17 cellular contexts compared by ENCODE assay signal in the genomic region with DNA sequence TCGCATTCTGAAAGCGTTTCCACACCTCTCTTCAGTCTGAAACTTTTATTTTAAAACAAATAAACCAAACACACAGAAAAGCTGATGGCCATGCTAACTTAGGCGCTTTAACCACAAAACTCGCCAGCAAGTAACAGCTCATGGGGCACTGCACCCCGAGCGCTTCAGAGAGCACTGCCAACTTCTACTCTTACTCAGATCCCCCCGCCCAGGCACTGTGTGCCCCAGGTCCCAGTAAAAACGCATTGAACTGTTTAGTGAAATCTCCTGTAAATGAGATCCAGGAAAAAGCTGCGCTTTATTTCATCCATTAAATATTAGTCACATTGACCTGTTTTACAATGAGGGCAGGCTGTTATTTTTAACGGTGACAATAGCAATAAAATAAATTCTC.
DNase-seq lines count a peak whose midpoint lies in the region; ATAC-seq and TF ChIP-seq lines count a peak whose summit lies in the region.
"Had no signal": no experiment of that assay in that cellular context is flagged by ENCODE, and none has a peak within 500 bp of the region (broad histone marks: within the 10 kb centered on the region; RNA-seq: fewer than 3 reads in every experiment).

No MANE protein-coding gene starts in this region.

- peaks cover 38 to 70% of the 10 kb centered on the region in 2 donors for H3K36me3 Mint-ChIP-seq in CD4-positive, alpha-beta memory T cell
- H3K36me3 Mint-ChIP-seq in WTC11: peaks cover 78% of the 10 kb centered on the region
- H3K36me3 Mint-ChIP-seq: naive B cell had no signal

- in situ Hi-C loops in gastrocnemius medialis (cut with MboI; ENCODE audit: low sequenced_read_pairs in 4 of 4): loop anchor here (5.0 to 10.0 kb wide), 2 partner anchors 414 to 416 kb away; no protein-coding TSS in a partner anchor

- H3K79me2 ChIP-seq in fibroblast of lung (ENCODE audit: control insufficient read depth, insufficient read depth, low read length): no peaks in the 10 kb centered on the region

- intact Hi-C loops in CD4-positive, alpha-beta memory T cell (cut with micrococcal nuclease): no loop called here
- intact Hi-C loops in gastrocnemius medialis (cut with DNase I; ENCODE audit: low total_unique reads): no loop called here

- no peak overlapping the region for H3K4me3 ChIP-seq in CD4-positive, alpha-beta memory T cell (ENCODE audit: low read length in 2 of 2)
- H3K4me3 ChIP-seq in fibroblast of lung (replicated peaks in 1 of 4; ENCODE audit: control extremely low read depth in 1 of 4, insufficient read depth in 1 of 4, low read depth in 3 of 4, low read length in 4 of 4) (no peak overlapping the region), gastrocnemius medialis (no peak overlapping the region)
- H3K4me3 ChIP-seq: esophagus squamous epithelium had no signal

- H3K9me3 Mint-ChIP-seq in CD4-positive, alpha-beta memory T cell: no peaks in the 10 kb centered on the region
- H3K9me3 Mint-ChIP-seq in WTC11: no peaks in the 10 kb centered on the region
- H3K9me3 Mint-ChIP-seq: activated naive CD4-positive, alpha-beta T cell treated with anti-CD3 and anti-CD28 coated beads, Interleukin-2, amount 10 ng/mL, durations not matched to agents 7 days and 5 days; dendritic cell treated with granulocyte-macrophage colony-stimulating factor and Interleukin-4, amounts not matched to agents 40 ng/mL and 50 ng/mL, for 4 days; naive B cell had no signal

- H3K4me3 Mint-ChIP-seq in CD4-positive, alpha-beta memory T cell: no peak overlapping the region
- H3K4me3 Mint-ChIP-seq in WTC11: no peak overlapping the region
- H3K4me3 Mint-ChIP-seq: activated naive CD4-positive, alpha-beta T cell treated with anti-CD3 and anti-CD28 coated beads, Interleukin-2, amount 10 ng/mL, durations not matched to agents 7 days and 5 days; dendritic cell treated with granulocyte-macrophage colony-stimulating factor and Interleukin-4, amounts not matched to agents 40 ng/mL and 50 ng/mL, for 4 days; naive B cell had no signal

- no peak overlapping the region for H3K9ac ChIP-seq in fibroblast of lung (ENCODE audit: insufficient read depth, low read length)

- H3K27me3 ChIP-seq in CD4-positive, alpha-beta memory T cell (ENCODE audit: insufficient read depth, low read length): no peaks in the 10 kb centered on the region
- H3K27me3 ChIP-seq in fibroblast of lung (ENCODE audit: control insufficient read depth, insufficient read depth, low read length): no peaks in the 10 kb centered on the region
- H3K27me3 ChIP-seq in gastrocnemius medialis: no peaks in the 10 kb centered on the region
- H3K27me3 ChIP-seq: esophagus squamous epithelium had no signal

- no peaks in the 10 kb centered on the region for H4K20me1 ChIP-seq in fibroblast of lung (ENCODE audit: control insufficient read depth, extremely low read depth, insufficient read depth, low read length)

- H3K36me3 ChIP-seq in CD4-positive, alpha-beta memory T cell (ENCODE audit: insufficient read depth, low read length): peaks cover 55% of the 10 kb centered on the region
- H3K36me3 ChIP-seq in fibroblast of lung (ENCODE audit: control insufficient read depth, insufficient read depth, low read length) (peaks cover 8% of the 10 kb centered on the region), gastrocnemius medialis (peaks cover 0 to 24% of the 10 kb centered on the region in 2 donors)

- H2AFZ ChIP-seq in fibroblast of lung (ENCODE audit: low read length): no peak overlapping the region

- H3K4me1 Mint-ChIP-seq in CD4-positive, alpha-beta memory T cell: peaks cover 0 to 2% (median 0%) of the 10 kb centered on the region in 4 donors
- H3K4me1 Mint-ChIP-seq in WTC11: peaks cover 34% of the 10 kb centered on the region
- H3K4me1 Mint-ChIP-seq: activated naive CD4-positive, alpha-beta T cell treated with anti-CD3 and anti-CD28 coated beads, Interleukin-2, amount 10 ng/mL, durations not matched to agents 7 days and 5 days had no signal

- H3K27ac Mint-ChIP-seq in CD4-positive, alpha-beta memory T cell: peak overlapping the region in 6 of 7 donors; percentile 16 to 84 (median 74)
- peak overlapping the region; percentile 45 for H3K27ac Mint-ChIP-seq in WTC11
- H3K27ac Mint-ChIP-seq: activated naive CD4-positive, alpha-beta T cell treated with anti-CD3 and anti-CD28 coated beads, Interleukin-2, amount 10 ng/mL, durations not matched to agents 7 days and 5 days; dendritic cell treated with granulocyte-macrophage colony-stimulating factor and Interleukin-4, amounts not matched to agents 40 ng/mL and 50 ng/mL, for 4 days; naive B cell had no signal

- H3K27me3 Mint-ChIP-seq in CD4-positive, alpha-beta memory T cell: no peaks in the 10 kb centered on the region
- no peaks in the 10 kb centered on the region for H3K27me3 Mint-ChIP-seq in WTC11 (ENCODE audit: low read depth)
- H3K27me3 Mint-ChIP-seq: activated naive CD4-positive, alpha-beta T cell treated with anti-CD3 and anti-CD28 coated beads, Interleukin-2, amount 10 ng/mL, durations not matched to agents 7 days and 5 days; dendritic cell treated with granulocyte-macrophage colony-stimulating factor and Interleukin-4, amounts not matched to agents 40 ng/mL and 50 ng/mL, for 4 days had no signal

- H3K9me3 ChIP-seq in CD4-positive, alpha-beta memory T cell (ENCODE audit: control insufficient read depth in 1 of 2, low read length in 2 of 2): no peaks in the 10 kb centered on the region
- H3K9me3 ChIP-seq in fibroblast of lung (ENCODE audit: control insufficient read depth, insufficient read depth, low read depth, low read length) (no peaks in the 10 kb centered on the region), gastrocnemius medialis (no peaks in the 10 kb centered on the region)
- H3K9me3 ChIP-seq: esophagus squamous epithelium had no signal

- DNase-seq in CD4-positive, alpha-beta memory T cell: no peak
- DNase-seq in WTC11 (ENCODE audit: low spot score) (no peak), fibroblast of lung (ENCODE audit: low read depth in 2 of 2) (peak; percentile 34 to 76), gastrocnemius medialis (peak in 1 of 2 donors; percentile 7), HT-29 (ENCODE audit: low spot score) (no peak), NCI-H774 (lab: John Stamatoyannopoulos, UW) (no peak)
- no peak for DNase-seq in stimulated activated naive CD8-positive, alpha-beta T cell treated with anti-CD3 and anti-CD28 coated beads, Interleukin-15, Interleukin-2, amounts not matched to agents 100 U/mL and 50 U/mL, for 24 hours
- no peak for DNase-seq in NK-92 treated with Interleukin-12 subunit alpha and Interleukin-12 subunit beta, amount 100 ng/mL, for 24 hours (lab: John Stamatoyannopoulos, UW)
- DNase-seq: activated naive CD4-positive, alpha-beta T cell treated with anti-CD3 and anti-CD28 coated beads, Interleukin-2, amount 10 ng/mL, durations not matched to agents 7 days and 5 days; activated T-cell treated with anti-CD3 and anti-CD28 coated beads, Interleukin-2, amount 50 U/mL, for 1 hour; esophagus squamous epithelium; GOT3; naive B cell; NCI-H2029; SW 1271; trophoblast cell had no signal

- TF ChIP-seq POLR2A in gastrocnemius medialis (IDR thresholded peaks at IDR 0.05): no peak

- TF ChIP-seq CTCF in WTC11 (IDR thresholded peaks at IDR 0.05): no peak
- no peak for TF ChIP-seq CTCF in fibroblast of lung (conservative IDR thresholded peaks at IDR 0.05 in 1 of 2, IDR thresholded peaks at IDR 0.05 in 1 of 2; ENCODE audit: low read depth in 1 of 2, low read length in 2 of 2)
- no peak for TF ChIP-seq CTCF in gastrocnemius medialis (IDR thresholded peaks at IDR 0.05 in 4 of 5, conservative IDR thresholded peaks at IDR 0.05 in 1 of 5)

- H3K27ac ChIP-seq in CD4-positive, alpha-beta memory T cell (ENCODE audit: low read depth, low read length): no peak overlapping the region
- H3K27ac ChIP-seq in fibroblast of lung (ENCODE audit: insufficient read depth, low read length): no peak overlapping the region
- H3K27ac ChIP-seq in gastrocnemius medialis: peak overlapping the region; percentile 4 to 46 (median 32)
- H3K27ac ChIP-seq: esophagus squamous epithelium had no signal

- no peaks in the 10 kb centered on the region for H3K4me1 ChIP-seq in CD4-positive, alpha-beta memory T cell (ENCODE audit: insufficient read depth, low read length)
- H3K4me1 ChIP-seq in fibroblast of lung (ENCODE audit: control insufficient read depth, extremely low read depth, insufficient read depth, low read length): peaks cover 20% of the 10 kb centered on the region
- peaks cover 70 to 76% of the 10 kb centered on the region in 2 donors for H3K4me1 ChIP-seq in gastrocnemius medialis

- POLR2A ChIA-PET in CD4-positive, alpha-beta memory T cell (lab: Charles Lee; ENCODE audit: partially characterized antibody): interaction anchor here (1.4 kb wide), 1 partner anchor 23 kb away, joined by 3 read pairs; no protein-coding TSS in a partner anchor
- POLR2A ChIA-PET in WTC11 (lab: Charles Lee): no interaction called here

- ATAC-seq in WTC11: 0 out of 2 replicates have a peak, but pooled peaks have one; percentile 5
- ATAC-seq in gastrocnemius medialis: no peak
- ATAC-seq in stimulated activated naive CD8-positive, alpha-beta T cell treated with anti-CD3 and anti-CD28 coated beads, Interleukin-15, Interleukin-2, amounts not matched to agents 100 U/mL and 50 U/mL, for 24 hours: no peak

- CTCF ChIA-PET in CD4-positive, alpha-beta memory T cell (lab: Charles Lee; ENCODE audit: partially characterized antibody): interaction anchor here (0.7 to 5.7 kb wide), 3 partner anchors 23 to 421 kb away, joined by 3 to 19 read pairs (median 11); no protein-coding TSS in a partner anchor
- CTCF ChIA-PET in WTC11 (lab: Charles Lee): interaction anchor here (2.3 to 3.5 kb wide), 2 partner anchors 23 to 421 kb away, joined by 8 to 13 read pairs; no protein-coding TSS in a partner anchor

- H3K4me2 ChIP-seq in fibroblast of lung (ENCODE audit: extremely low read depth, insufficient read depth, low read length): no peak overlapping the region

TF ChIP-seq in WTC11, 78 proteins besides CTCF, POLR2A, EP300 and RAD21 (continues in another document):
- no peak for TF ChIP-seq ELF4 (CRISPR knock-in tag; IDR thresholded peaks at IDR 0.05; ENCODE audit: low read depth)
- no peak for TF ChIP-seq HMGA2 (CRISPR knock-in tag; IDR thresholded peaks at IDR 0.05)
- TF ChIP-seq, protein P1, sequence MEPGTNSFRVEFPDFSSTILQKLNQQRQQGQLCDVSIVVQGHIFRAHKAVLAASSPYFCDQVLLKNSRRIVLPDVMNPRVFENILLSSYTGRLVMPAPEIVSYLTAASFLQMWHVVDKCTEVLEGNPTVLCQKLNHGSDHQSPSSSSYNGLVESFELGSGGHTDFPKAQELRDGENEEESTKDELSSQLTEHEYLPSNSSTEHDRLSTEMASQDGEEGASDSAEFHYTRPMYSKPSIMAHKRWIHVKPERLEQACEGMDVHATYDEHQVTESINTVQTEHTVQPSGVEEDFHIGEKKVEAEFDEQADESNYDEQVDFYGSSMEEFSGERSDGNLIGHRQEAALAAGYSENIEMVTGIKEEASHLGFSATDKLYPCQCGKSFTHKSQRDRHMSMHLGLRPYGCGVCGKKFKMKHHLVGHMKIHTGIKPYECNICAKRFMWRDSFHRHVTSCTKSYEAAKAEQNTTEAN (CRISPR knock-in tag; IDR thresholded peaks at IDR 0.05): no peak

Comparison
In these comparisons a context has a peak if more than half of its experiments do, and no peak if none do; other contexts are left out.
1. DNase-seq: peak in fibroblast of lung (2 of 2); none in CD4-positive, alpha-beta memory T cell (0 of 5), WTC11 (single experiment), stimulated activated naive CD8-positive, alpha-beta T cell treated with anti-CD3 and anti-CD28 coated beads, Interleukin-15, Interleukin-2, amounts not matched to agents 100 U/mL and 50 U/mL, for 24 hours (single experiment), HT-29 (single experiment), NCI-H774 (single experiment) and NK-92 treated with Interleukin-12 subunit alpha and Interleukin-12 subunit beta, amount 100 ng/mL, for 24 hours (single experiment).
2. H3K27ac ChIP-seq: peak in gastrocnemius medialis (4 of 4); none in CD4-positive, alpha-beta memory T cell (single experiment) and fibroblast of lung (single experiment).